In genomic region chr18:46096651-46097300, GRCh38 we compare ENCODE assay signal across 8 cellular contexts. TPM values are rescaled to one million over a fixed set of nuclear protein-coding genes. Genes with fewer than 3 reads are reported as not detected.
A peak's percentile ranks its signal among the peaks of the same experiment; 100 is the strongest.
DNase-seq lines count a peak whose midpoint lies in the region; ATAC-seq and TF ChIP-seq lines count a peak whose summit lies in the region.

No MANE protein-coding gene starts in this region.

- H3K4me3 Mint-ChIP-seq in Calu3 (ENCODE audit: low read depth, unreplicated experiment), result peak overlapping the region; percentile 87

- H3K36me3 Mint-ChIP-seq in Calu3 (ENCODE audit: insufficient read depth, unreplicated experiment), result peaks cover 56% of the 10 kb centered on the region

- intact Hi-C loops in Calu3 (cut with micrococcal nuclease; ENCODE audit: unreplicated experiment), result no loop called here
- intact Hi-C loops in colonic mucosa (cut with DNase I), result no loop called here

- peak overlapping the region; percentile 85 for H3K27ac Mint-ChIP-seq in Calu3 (ENCODE audit: unreplicated experiment)

- TF ChIP-seq CTCF in Calu3 (IDR thresholded peaks at IDR 0.05; ENCODE audit: unreplicated experiment), result no peak
- no peak for TF ChIP-seq CTCF in LNCaP clone FGC (IDR thresholded peaks at IDR 0.05; ENCODE audit: control insufficient read depth, extremely low read depth, insufficient read depth)
- TF ChIP-seq CTCF in colonic mucosa (IDR thresholded peaks at IDR 0.05), result no peak

- no peak for ATAC-seq in HG03378 (IDR thresholded peaks at IDR 0.05; ENCODE audit: unreplicated experiment)

- peak overlapping the region; percentile 98 for H3K27ac ChIP-seq in colonic mucosa
- peak overlapping the region; percentile 96 to 97 for H3K27ac ChIP-seq in mucosa of rectum (ENCODE audit: low read depth in 2 of 2, low read length in 2 of 2)

- H3K36me3 ChIP-seq in colonic mucosa (peaks cover 4% of the 10 kb centered on the region), mucosa of rectum (ENCODE audit: control insufficient read depth in 2 of 2, insufficient read depth in 2 of 2, low read length in 2 of 2) (peaks cover 7 to 23% of the 10 kb centered on the region in 2 donors)

- TSS peak; percentile 54 for BruUV-seq in Calu3 (replicated peaks; lab: Mats Ljungman, UMichigan)

- no peaks in the 10 kb centered on the region for H3K27me3 ChIP-seq in colonic mucosa
- H3K27me3 ChIP-seq in mucosa of rectum (ENCODE audit: control insufficient read depth in 2 of 2, insufficient read depth in 2 of 2, low read length in 2 of 2), result no peaks in the 10 kb centered on the region

- CTCF ChIA-PET in Calu3 (lab: Charles Lee), result interaction anchor here (0.7 kb wide), 1 partner anchor 115 kb away, joined by 3 read pairs; no protein-coding TSS in a partner anchor

- H3K4me1 Mint-ChIP-seq in Calu3 (ENCODE audit: low read depth, unreplicated experiment), result peaks cover 8% of the 10 kb centered on the region

- H3K4me3 ChIP-seq in LNCaP clone FGC (ENCODE audit: low read depth, low read length), result peak overlapping the region; percentile 82
- H3K4me3 ChIP-seq in colonic mucosa, result peak overlapping the region; percentile 97
- peak overlapping the region; percentile 75 to 100 for H3K4me3 ChIP-seq in mucosa of rectum (ENCODE audit: low read length in 2 of 2)

- no peak for DNase-seq in Calu3
- DNase-seq in LNCaP clone FGC (ENCODE audit: low read depth), result no peak
- peak; percentile 41 for DNase-seq in colonic mucosa
- DNase-seq in stimulated activated CD4-positive, alpha-beta T cell treated with anti-CD3 and anti-CD28 coated beads, Interleukin-4, amount 100 ng/mL, for 1 hour, result no peak
- DNase-seq in activated CD8-positive, alpha-beta memory T cell treated with anti-CD3 and anti-CD28 coated beads for 24 hours, result no peak
- DNase-seq in NCI-H226, result no peak

- H3K9me3 Mint-ChIP-seq in Calu3 (ENCODE audit: low read depth, unreplicated experiment), result no peaks in the 10 kb centered on the region

- H3K9ac ChIP-seq in colonic mucosa (ENCODE audit: low read depth in 2 of 2, low read length in 2 of 2) (peak overlapping the region; percentile 47 to 96), mucosa of rectum (ENCODE audit: low read depth in 1 of 2, low read length in 2 of 2) (peak overlapping the region; percentile 98 to 99)

- no peaks in the 10 kb centered on the region for H3K4me1 ChIP-seq in colonic mucosa
- peaks cover 7 to 8% of the 10 kb centered on the region in 2 donors for H3K4me1 ChIP-seq in mucosa of rectum (ENCODE audit: control insufficient read depth in 2 of 2, insufficient read depth in 2 of 2, low read length in 2 of 2)

- H3K27me3 Mint-ChIP-seq in Calu3 (ENCODE audit: unreplicated experiment), result no peaks in the 10 kb centered on the region

- H3K9me3 ChIP-seq in colonic mucosa (no peaks in the 10 kb centered on the region), mucosa of rectum (ENCODE audit: control insufficient read depth in 2 of 2, low read length in 2 of 2) (no peaks in the 10 kb centered on the region)

RNA-seq across cellular contexts. Expression of gene ATP5F1A, which starts 1.3 kb away (rescaled TPM):
- 358 and 374 TPM in 2 replicates for total RNA-seq in Calu3 (2022)
- total RNA-seq in colonic mucosa, result 100 to 1,000 TPM; 792 to 799 TPM

RNA-seq across cellular contexts. Expression of gene HAUS1, which starts 7.4 kb away (rescaled TPM):
- total RNA-seq in Calu3 (2022) (33.5 and 35.7 TPM in 2 replicates), colonic mucosa (10 to 100 TPM; 17.1 to 24.6 TPM)

RNA-seq across cellular contexts. Expression of gene PSTPIP2, which starts 24.7 kb away (rescaled TPM):
- total RNA-seq in Calu3 (2022), result 2.6 TPM in 2 replicates
- total RNA-seq in colonic mucosa, result 1 to 10 TPM; 3.0 to 3.8 TPM
